27 cellular contexts compared by ENCODE assay signal in the genomic region with DNA sequence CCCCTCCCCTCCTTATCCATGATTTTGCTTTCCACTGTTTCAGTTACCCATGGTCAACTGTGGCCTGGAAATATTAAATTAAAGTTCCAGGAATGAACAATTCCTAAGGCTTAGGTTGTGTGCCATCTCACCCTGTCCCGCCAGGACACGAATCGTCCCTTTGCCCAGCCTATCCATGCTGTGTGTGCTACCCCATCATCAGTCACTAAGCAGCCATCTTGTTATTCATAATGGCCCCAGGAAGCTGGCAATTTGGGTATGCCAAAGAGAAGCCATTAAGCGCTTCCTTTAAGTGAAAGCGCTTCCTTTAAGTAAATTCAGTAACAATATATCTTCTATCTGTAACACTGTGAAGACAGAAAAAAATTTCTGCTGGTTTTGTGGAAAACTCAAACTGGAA. TPM values are rescaled to one million over a fixed set of nuclear protein-coding genes. Genes with fewer than 3 reads are reported as not detected.
"Had no signal": no experiment of that assay in that cellular context is flagged by ENCODE, and none has a peak within 500 bp of the region (broad histone marks: within the 10 kb centered on the region; RNA-seq: fewer than 3 reads in every experiment).

No MANE protein-coding gene starts in this region.

- H3K4me3 Mint-ChIP-seq: activated CD4-positive, alpha-beta T cell treated with anti-CD3 and anti-CD28 coated beads, Interleukin-2, amount 10 ng/mL, durations not matched to agents 24 days and 14 days; activated CD8-positive, alpha-beta memory T cell treated with anti-CD3 and anti-CD28 coated beads, Interleukin-2, amount 10 ng/mL, durations not matched to agents 7 days and 5 days; activated naive CD4-positive, alpha-beta T cell treated with anti-CD3 and anti-CD28 coated beads for 36 hours; activated naive CD8-positive, alpha-beta T cell treated with anti-CD3 and anti-CD28 coated beads for 36 hours; activated T-cell treated with anti-CD3 and anti-CD28 coated beads, Interleukin-2, amount 50 U/mL, for 4 hours; WTC11 had no signal

- FAIRE-seq: RCC 7860 had no signal

- H3K9me3 Mint-ChIP-seq: activated CD4-positive, alpha-beta T cell treated with anti-CD3 and anti-CD28 coated beads, Interleukin-2, amount 10 ng/mL, durations not matched to agents 24 days and 14 days; activated naive CD4-positive, alpha-beta T cell treated with anti-CD3 and anti-CD28 coated beads for 36 hours; activated naive CD8-positive, alpha-beta T cell treated with anti-CD3 and anti-CD28 coated beads for 36 hours; activated T-cell treated with anti-CD3 and anti-CD28 coated beads, Interleukin-2, amount 50 U/mL, for 4 hours; WTC11 had no signal

- H3K27me3 ChIP-seq: brain microvascular endothelial cell had no signal

- H3K27me3 Mint-ChIP-seq: activated CD4-positive, alpha-beta T cell treated with anti-CD3 and anti-CD28 coated beads, Interleukin-2, amount 10 ng/mL, durations not matched to agents 24 days and 14 days; activated CD8-positive, alpha-beta memory T cell treated with anti-CD3 and anti-CD28 coated beads, Interleukin-2, amount 10 ng/mL, durations not matched to agents 7 days and 5 days; activated naive CD8-positive, alpha-beta T cell treated with anti-CD3 and anti-CD28 coated beads for 36 hours had no signal

- DNase-seq: activated CD4-positive, alpha-beta T cell treated with anti-CD3 and anti-CD28 coated beads for 1 hour; activated CD4-positive, alpha-beta T cell treated with anti-CD3 and anti-CD28 coated beads, Interleukin-2, amount 10 ng/mL, durations not matched to agents 24 days and 14 days; activated CD4-positive, alpha-beta T cell treated with anti-CD3 and anti-CD28 coated beads, Interleukin-2, amount 50 U/mL, for 48 hours; activated CD8-positive, alpha-beta memory T cell treated with anti-CD3 and anti-CD28 coated beads, Interleukin-2, amount 10 ng/mL, durations not matched to agents 7 days and 5 days; activated effector memory CD4-positive, alpha-beta T cell treated with anti-CD3 and anti-CD28 coated beads, Interleukin-2, amount 50 U/mL, for 16 hours; activated naive CD4-positive, alpha-beta T cell treated with anti-CD3 and anti-CD28 coated beads for 36 hours; activated naive CD8-positive, alpha-beta T cell treated with anti-CD3 and anti-CD28 coated beads for 36 hours; activated T-cell treated with anti-CD3 and anti-CD28 coated beads, Interleukin-2, amount 50 U/mL, for 4 hours; brain microvascular endothelial cell; KG1; NCI-H1048; NCI-H146; NCI-H187 treated with DMSO at 0.1 percent for 48 hours; NCI-H2081 treated with DMSO at 0.1 percent for 48 hours; NCI-H446; NCI-H524; PC-3; SHP77 treated with DMSO at 0.1 percent for 48 hours; T-helper 1 cell had no signal

- H3K27ac ChIP-seq: brain microvascular endothelial cell had no signal

- H3K4me1 Mint-ChIP-seq: activated CD4-positive, alpha-beta T cell treated with anti-CD3 and anti-CD28 coated beads, Interleukin-2, amount 10 ng/mL, durations not matched to agents 24 days and 14 days; activated CD8-positive, alpha-beta memory T cell treated with anti-CD3 and anti-CD28 coated beads, Interleukin-2, amount 10 ng/mL, durations not matched to agents 7 days and 5 days; activated naive CD8-positive, alpha-beta T cell treated with anti-CD3 and anti-CD28 coated beads for 36 hours had no signal

- ATAC-seq: activated CD8-positive, alpha-beta memory T cell treated with anti-CD3 and anti-CD28 coated beads, Interleukin-2, amount 10 ng/mL, durations not matched to agents 7 days and 5 days; activated T-cell treated with anti-CD3 and anti-CD28 coated beads, Interleukin-2, amount 50 U/mL, for 4 hours; PC-3; WTC11 had no signal

- H3K36me3 Mint-ChIP-seq: activated naive CD8-positive, alpha-beta T cell treated with anti-CD3 and anti-CD28 coated beads for 36 hours had no signal

- H3K27ac Mint-ChIP-seq: activated CD4-positive, alpha-beta T cell treated with anti-CD3 and anti-CD28 coated beads, Interleukin-2, amount 10 ng/mL, durations not matched to agents 24 days and 14 days; activated CD8-positive, alpha-beta memory T cell treated with anti-CD3 and anti-CD28 coated beads, Interleukin-2, amount 10 ng/mL, durations not matched to agents 7 days and 5 days; activated naive CD4-positive, alpha-beta T cell treated with anti-CD3 and anti-CD28 coated beads for 36 hours; activated naive CD8-positive, alpha-beta T cell treated with anti-CD3 and anti-CD28 coated beads for 36 hours; WTC11 had no signal

RNA-seq across cellular contexts. Expression of gene LDHAL6B, which starts 49.2 kb away (rescaled TPM):
- total RNA-seq: activated CD4-positive, alpha-beta T cell treated with anti-CD3 and anti-CD28 coated beads, Interleukin-2, amount 10 ng/mL, durations not matched to agents 24 days and 14 days; activated CD8-positive, alpha-beta memory T cell treated with anti-CD3 and anti-CD28 coated beads, Interleukin-2, amount 10 ng/mL, durations not matched to agents 7 days and 5 days; activated naive CD4-positive, alpha-beta T cell treated with anti-CD3 and anti-CD28 coated beads for 36 hours; activated naive CD8-positive, alpha-beta T cell treated with anti-CD3 and anti-CD28 coated beads for 36 hours; activated T-cell treated with anti-CD3 and anti-CD28 coated beads, Interleukin-2, amount 50 U/mL, for 4 hours; cardiac septum; cerebellum; LHCN-M2; M059J; PC-3; SK-MEL-5; T-helper 2 cell treated with Interferon-gamma antibody and Interleukin-4, amounts not matched to agents 100 ng/mL and 5 ng/mL, for 36 hours; WTC11 had no signal
